Comparison of ENCODE assay signal across 22 cellular contexts in genomic region chr10:30169342-30169741, GRCh38.
"Had no signal": no experiment of that assay in that cellular context is flagged by ENCODE, and none has a peak within 500 bp of the region (broad histone marks: within the 10 kb centered on the region; RNA-seq: fewer than 3 reads in every experiment).

No MANE protein-coding gene starts in this region.

- H3K27ac ChIP-seq: dorsolateral prefrontal cortex, lower lobe of right lung, ovary, psoas muscle, sigmoid colon, spleen, thoracic aorta, upper lobe of left lung had no signal

- H3K4me3 ChIP-seq: dorsolateral prefrontal cortex, lower lobe of right lung, ovary, psoas muscle, sigmoid colon, spleen, thoracic aorta, tibial nerve, upper lobe of left lung had no signal

- H3K36me3 ChIP-seq: lower lobe of right lung, ovary, sigmoid colon, spleen, thoracic aorta, tibial nerve, upper lobe of left lung had no signal

- H3K9me3 ChIP-seq: lower lobe of right lung, ovary, psoas muscle, sigmoid colon, spleen, thoracic aorta, upper lobe of left lung had no signal

- ATAC-seq: left colon; left ventricle myocardium superior; lower lobe of right lung; naive thymus-derived CD8-positive, alpha-beta T cell; psoas muscle; right cardiac atrium; stimulated activated naive B cell treated with anti-CD40 and anti-IgM and Interleukin-4, amounts not matched to agents 10 μg/mL and 1 μg/mL and 100 μg/mL, for 72 hours had no signal

- H3K4me1 ChIP-seq: lower lobe of right lung, psoas muscle, spleen, upper lobe of left lung had no signal

- DNase-seq: dorsolateral prefrontal cortex; effector CD4-positive, alpha-beta T cell; hypothalamus; immature natural killer cell; islet precursor cell; kidney glomerular epithelial cell; left colon; left ventricle myocardium superior; lower lobe of right lung; naive thymus-derived CD8-positive, alpha-beta T cell; occipital lobe; ovary; posterior cingulate gyrus; psoas muscle; right cardiac atrium; sigmoid colon; spleen; stimulated activated naive B cell treated with anti-CD40 and anti-IgM and Interleukin-4, amounts not matched to agents 10 μg/mL and 1 μg/mL and 100 μg/mL, for 72 hours; upper lobe of left lung had no signal

- H3K27me3 ChIP-seq: ovary, sigmoid colon, tibial nerve, upper lobe of left lung had no signal

- FAIRE-seq: frontal cortex had no signal
